1 cellular context compared by ENCODE assay signal in the genomic region with DNA sequence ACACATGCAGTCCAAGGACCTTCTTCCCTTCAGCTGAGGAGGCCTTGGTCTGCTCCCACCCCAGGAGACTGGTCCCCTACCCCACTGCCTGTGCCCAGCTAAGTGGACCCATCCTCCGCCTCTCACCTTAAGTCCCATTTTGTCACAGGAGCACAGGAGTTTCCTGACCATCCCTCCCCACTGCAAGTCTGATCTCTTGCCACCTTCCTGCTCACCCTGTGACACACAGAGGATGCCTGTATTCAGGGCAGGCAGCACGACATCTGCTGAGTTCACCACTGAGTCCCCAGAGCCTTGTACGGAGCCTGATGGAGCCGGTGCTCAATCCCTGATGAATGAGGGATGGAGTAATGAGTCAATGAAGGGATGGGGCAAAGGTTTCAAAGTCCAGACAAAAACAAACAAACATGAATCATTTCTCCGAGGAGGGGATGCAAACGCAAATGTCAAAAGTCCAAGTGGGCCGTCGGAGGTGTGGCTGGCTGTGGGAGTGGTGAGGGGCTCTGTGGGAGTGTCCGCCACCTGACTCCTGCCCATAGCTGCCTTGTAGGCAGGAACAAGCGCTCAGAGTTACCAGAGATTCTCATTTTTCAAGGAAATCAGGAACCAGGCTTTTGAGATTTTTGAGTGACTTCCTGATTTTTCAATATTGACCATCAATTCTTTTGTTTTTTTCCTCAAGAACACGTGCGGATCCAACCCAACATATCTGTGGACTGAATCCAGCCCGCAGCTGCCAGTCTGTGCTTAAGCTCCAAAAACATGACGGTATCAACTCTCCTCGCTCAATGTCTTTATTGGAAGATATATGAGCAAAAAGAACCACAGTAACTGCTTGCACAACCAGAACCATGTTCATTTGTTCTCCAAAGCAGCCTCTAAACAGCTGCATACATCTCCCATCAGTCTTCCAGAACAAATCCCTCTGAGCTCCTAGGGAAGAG.
TF ChIP-seq lines count a peak whose summit lies in the region.

No MANE protein-coding gene starts in this region.

TF ChIP-seq in HepG2, 621 proteins besides CTCF, POLR2A, EP300 and RAD21 (continued from another document and continues in another):
- TF ChIP-seq, protein P1, sequence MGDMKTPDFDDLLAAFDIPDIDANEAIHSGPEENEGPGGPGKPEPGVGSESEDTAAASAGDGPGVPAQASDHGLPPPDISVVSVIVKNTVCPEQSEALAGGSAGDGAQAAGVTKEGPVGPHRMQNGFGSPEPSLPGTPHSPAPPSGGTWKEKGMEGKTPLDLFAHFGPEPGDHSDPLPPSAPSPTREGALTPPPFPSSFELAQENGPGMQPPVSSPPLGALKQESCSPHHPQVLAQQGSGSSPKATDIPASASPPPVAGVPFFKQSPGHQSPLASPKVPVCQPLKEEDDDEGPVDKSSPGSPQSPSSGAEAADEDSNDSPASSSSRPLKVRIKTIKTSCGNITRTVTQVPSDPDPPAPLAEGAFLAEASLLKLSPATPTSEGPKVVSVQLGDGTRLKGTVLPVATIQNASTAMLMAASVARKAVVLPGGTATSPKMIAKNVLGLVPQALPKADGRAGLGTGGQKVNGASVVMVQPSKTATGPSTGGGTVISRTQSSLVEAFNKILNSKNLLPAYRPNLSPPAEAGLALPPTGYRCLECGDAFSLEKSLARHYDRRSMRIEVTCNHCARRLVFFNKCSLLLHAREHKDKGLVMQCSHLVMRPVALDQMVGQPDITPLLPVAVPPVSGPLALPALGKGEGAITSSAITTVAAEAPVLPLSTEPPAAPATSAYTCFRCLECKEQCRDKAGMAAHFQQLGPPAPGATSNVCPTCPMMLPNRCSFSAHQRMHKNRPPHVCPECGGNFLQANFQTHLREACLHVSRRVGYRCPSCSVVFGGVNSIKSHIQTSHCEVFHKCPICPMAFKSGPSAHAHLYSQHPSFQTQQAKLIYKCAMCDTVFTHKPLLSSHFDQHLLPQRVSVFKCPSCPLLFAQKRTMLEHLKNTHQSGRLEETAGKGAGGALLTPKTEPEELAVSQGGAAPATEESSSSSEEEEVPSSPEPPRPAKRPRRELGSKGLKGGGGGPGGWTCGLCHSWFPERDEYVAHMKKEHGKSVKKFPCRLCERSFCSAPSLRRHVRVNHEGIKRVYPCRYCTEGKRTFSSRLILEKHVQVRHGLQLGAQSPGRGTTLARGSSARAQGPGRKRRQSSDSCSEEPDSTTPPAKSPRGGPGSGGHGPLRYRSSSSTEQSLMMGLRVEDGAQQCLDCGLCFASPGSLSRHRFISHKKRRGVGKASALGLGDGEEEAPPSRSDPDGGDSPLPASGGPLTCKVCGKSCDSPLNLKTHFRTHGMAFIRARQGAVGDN (CRISPR knock-in tag; IDR thresholded peaks at IDR 0.05) = peak; percentile 81
- TF ChIP-seq, protein P2, sequence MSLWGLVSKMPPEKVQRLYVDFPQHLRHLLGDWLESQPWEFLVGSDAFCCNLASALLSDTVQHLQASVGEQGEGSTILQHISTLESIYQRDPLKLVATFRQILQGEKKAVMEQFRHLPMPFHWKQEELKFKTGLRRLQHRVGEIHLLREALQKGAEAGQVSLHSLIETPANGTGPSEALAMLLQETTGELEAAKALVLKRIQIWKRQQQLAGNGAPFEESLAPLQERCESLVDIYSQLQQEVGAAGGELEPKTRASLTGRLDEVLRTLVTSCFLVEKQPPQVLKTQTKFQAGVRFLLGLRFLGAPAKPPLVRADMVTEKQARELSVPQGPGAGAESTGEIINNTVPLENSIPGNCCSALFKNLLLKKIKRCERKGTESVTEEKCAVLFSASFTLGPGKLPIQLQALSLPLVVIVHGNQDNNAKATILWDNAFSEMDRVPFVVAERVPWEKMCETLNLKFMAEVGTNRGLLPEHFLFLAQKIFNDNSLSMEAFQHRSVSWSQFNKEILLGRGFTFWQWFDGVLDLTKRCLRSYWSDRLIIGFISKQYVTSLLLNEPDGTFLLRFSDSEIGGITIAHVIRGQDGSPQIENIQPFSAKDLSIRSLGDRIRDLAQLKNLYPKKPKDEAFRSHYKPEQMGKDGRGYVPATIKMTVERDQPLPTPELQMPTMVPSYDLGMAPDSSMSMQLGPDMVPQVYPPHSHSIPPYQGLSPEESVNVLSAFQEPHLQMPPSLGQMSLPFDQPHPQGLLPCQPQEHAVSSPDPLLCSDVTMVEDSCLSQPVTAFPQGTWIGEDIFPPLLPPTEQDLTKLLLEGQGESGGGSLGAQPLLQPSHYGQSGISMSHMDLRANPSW (CRISPR knock-in tag; IDR thresholded peaks at IDR 0.05; ENCODE audit: borderline replicate concordance) = no peak
- TF ChIP-seq KDM3A (CRISPR knock-in tag; IDR thresholded peaks at IDR 0.05; ENCODE audit: low read depth) (peak; percentile 57; the same call in 1 of the 2 replicates), THYN1 (CRISPR knock-in tag; IDR thresholded peaks at IDR 0.05; ENCODE audit: borderline replicate concordance, low read depth) (no peak), ZNF577 (CRISPR knock-in tag; IDR thresholded peaks at IDR 0.05; ENCODE audit: borderline replicate concordance, low read depth) (no peak), CENPX (CRISPR knock-in tag; IDR thresholded peaks at IDR 0.05) (no peak), MAF1 (CRISPR knock-in tag; IDR thresholded peaks at IDR 0.05; ENCODE audit: borderline replicate concordance) (no peak), KAT2B (IDR thresholded peaks at IDR 0.05; ENCODE audit: borderline replicate concordance, low read depth, low read length) (no peak), ZMYM4 (CRISPR knock-in tag; IDR thresholded peaks at IDR 0.05) (peak; percentile 90), TCF12 (IDR thresholded peaks at IDR 0.05) (no peak), TCF12 (CRISPR knock-in tag; IDR thresholded peaks at IDR 0.05) (no peak), SP5 (CRISPR knock-in tag; IDR thresholded peaks at IDR 0.05; ENCODE audit: borderline replicate concordance, low read depth) (peak; percentile 86), ZNF256 (CRISPR knock-in tag; conservative IDR thresholded peaks at IDR 0.05) (no peak), TRIM24 (CRISPR knock-in tag; IDR thresholded peaks at IDR 0.05) (no peak), ZNF34 (CRISPR knock-in tag; IDR thresholded peaks at IDR 0.05; ENCODE audit: borderline replicate concordance) (no peak), ZNF382 (CRISPR knock-in tag; IDR thresholded peaks at IDR 0.05; ENCODE audit: borderline replicate concordance) (no peak), NFIB (CRISPR knock-in tag; IDR thresholded peaks at IDR 0.05; ENCODE audit: borderline replicate concordance) (no peak), ZFP90 (CRISPR knock-in tag; IDR thresholded peaks at IDR 0.05; ENCODE audit: borderline replicate concordance) (no peak; the same call in 1 of the 2 replicates), MBNL3 (CRISPR knock-in tag; conservative IDR thresholded peaks at IDR 0.05) (no peak), GATAD2A (CRISPR knock-in tag; IDR thresholded peaks at IDR 0.05) (peak; percentile 93), ZNF138 (CRISPR knock-in tag; IDR thresholded peaks at IDR 0.05; ENCODE audit: low read depth) (no peak), EHMT2 (IDR thresholded peaks at IDR 0.05; ENCODE audit: borderline replicate concordance, low read depth, low read length) (no peak; the same call in 1 of the 2 replicates), FOXC1 (CRISPR knock-in tag; IDR thresholded peaks at IDR 0.05; ENCODE audit: borderline replicate concordance) (no peak; the same call in 1 of the 2 replicates), ZNF777 (CRISPR knock-in tag; IDR thresholded peaks at IDR 0.05) (no peak), HDAC1 (CRISPR knock-in tag; IDR thresholded peaks at IDR 0.05) (peak; percentile 98), NONO (IDR thresholded peaks at IDR 0.05) (no peak), NONO (CRISPR knock-in tag; conservative IDR thresholded peaks at IDR 0.05) (peak; percentile 87), SRY (CRISPR knock-in tag; IDR thresholded peaks at IDR 0.05) (no peak; the same call in 1 of the 2 replicates)
- TF ChIP-seq, protein P3, sequence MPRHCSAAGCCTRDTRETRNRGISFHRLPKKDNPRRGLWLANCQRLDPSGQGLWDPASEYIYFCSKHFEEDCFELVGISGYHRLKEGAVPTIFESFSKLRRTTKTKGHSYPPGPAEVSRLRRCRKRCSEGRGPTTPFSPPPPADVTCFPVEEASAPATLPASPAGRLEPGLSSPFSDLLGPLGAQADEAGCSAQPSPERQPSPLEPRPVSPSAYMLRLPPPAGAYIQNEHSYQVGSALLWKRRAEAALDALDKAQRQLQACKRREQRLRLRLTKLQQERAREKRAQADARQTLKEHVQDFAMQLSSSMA (CRISPR knock-in tag; IDR thresholded peaks at IDR 0.05) = no peak
- TF ChIP-seq, protein P4, sequence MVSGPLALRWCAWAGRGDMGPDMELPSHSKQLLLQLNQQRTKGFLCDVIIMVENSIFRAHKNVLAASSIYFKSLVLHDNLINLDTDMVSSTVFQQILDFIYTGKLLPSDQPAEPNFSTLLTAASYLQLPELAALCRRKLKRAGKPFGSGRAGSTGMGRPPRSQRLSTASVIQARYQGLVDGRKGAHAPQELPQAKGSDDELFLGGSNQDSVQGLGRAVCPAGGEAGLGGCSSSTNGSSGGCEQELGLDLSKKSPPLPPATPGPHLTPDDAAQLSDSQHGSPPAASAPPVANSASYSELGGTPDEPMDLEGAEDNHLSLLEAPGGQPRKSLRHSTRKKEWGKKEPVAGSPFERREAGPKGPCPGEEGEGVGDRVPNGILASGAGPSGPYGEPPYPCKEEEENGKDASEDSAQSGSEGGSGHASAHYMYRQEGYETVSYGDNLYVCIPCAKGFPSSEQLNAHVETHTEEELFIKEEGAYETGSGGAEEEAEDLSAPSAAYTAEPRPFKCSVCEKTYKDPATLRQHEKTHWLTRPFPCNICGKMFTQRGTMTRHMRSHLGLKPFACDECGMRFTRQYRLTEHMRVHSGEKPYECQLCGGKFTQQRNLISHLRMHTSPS (CRISPR knock-in tag; IDR thresholded peaks at IDR 0.05; ENCODE audit: low read depth) = peak; percentile 56; the same call in 1 of the 2 replicates
- TF ChIP-seq, protein P5, sequence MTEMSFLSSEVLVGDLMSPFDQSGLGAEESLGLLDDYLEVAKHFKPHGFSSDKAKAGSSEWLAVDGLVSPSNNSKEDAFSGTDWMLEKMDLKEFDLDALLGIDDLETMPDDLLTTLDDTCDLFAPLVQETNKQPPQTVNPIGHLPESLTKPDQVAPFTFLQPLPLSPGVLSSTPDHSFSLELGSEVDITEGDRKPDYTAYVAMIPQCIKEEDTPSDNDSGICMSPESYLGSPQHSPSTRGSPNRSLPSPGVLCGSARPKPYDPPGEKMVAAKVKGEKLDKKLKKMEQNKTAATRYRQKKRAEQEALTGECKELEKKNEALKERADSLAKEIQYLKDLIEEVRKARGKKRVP (CRISPR knock-in tag; IDR thresholded peaks at IDR 0.05) = peak in 1 of 2 experiments; percentile 70; a peak in 2 of 4 replicates
- TF ChIP-seq, protein P6, sequence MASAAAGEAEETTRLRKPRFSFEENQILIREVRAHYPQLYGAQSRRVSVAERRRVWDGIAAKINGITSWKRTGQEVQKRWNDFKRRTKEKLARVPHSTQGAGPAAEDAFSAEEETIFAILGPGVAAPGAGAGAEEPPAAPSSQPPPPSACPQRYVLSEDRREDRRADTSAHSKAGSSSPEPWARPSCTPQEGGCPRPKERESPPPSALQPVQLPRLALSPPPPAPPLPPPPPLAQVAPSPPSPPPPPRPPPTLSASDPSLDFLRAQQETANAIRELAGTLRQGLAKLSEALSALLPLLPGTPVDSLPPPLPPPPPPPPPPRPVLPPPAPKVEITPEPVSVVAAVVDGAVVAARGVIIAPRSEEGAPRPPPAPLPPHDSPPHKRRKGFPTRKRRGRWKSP (CRISPR knock-in tag; IDR thresholded peaks at IDR 0.05) = no peak
- TF ChIP-seq, protein P7, sequence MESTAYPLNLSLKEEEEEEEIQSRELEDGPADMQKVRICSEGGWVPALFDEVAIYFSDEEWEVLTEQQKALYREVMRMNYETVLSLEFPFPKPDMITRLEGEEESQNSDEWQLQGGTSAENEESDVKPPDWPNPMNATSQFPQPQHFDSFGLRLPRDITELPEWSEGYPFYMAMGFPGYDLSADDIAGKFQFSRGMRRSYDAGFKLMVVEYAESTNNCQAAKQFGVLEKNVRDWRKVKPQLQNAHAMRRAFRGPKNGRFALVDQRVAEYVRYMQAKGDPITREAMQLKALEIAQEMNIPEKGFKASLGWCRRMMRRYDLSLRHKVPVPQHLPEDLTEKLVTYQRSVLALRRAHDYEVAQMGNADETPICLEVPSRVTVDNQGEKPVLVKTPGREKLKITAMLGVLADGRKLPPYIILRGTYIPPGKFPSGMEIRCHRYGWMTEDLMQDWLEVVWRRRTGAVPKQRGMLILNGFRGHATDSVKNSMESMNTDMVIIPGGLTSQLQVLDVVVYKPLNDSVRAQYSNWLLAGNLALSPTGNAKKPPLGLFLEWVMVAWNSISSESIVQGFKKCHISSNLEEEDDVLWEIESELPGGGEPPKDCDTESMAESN (CRISPR knock-in tag; conservative IDR thresholded peaks at IDR 0.05) = peak; percentile 61; the same call in 1 of the 2 replicates
- TF ChIP-seq, protein P8, sequence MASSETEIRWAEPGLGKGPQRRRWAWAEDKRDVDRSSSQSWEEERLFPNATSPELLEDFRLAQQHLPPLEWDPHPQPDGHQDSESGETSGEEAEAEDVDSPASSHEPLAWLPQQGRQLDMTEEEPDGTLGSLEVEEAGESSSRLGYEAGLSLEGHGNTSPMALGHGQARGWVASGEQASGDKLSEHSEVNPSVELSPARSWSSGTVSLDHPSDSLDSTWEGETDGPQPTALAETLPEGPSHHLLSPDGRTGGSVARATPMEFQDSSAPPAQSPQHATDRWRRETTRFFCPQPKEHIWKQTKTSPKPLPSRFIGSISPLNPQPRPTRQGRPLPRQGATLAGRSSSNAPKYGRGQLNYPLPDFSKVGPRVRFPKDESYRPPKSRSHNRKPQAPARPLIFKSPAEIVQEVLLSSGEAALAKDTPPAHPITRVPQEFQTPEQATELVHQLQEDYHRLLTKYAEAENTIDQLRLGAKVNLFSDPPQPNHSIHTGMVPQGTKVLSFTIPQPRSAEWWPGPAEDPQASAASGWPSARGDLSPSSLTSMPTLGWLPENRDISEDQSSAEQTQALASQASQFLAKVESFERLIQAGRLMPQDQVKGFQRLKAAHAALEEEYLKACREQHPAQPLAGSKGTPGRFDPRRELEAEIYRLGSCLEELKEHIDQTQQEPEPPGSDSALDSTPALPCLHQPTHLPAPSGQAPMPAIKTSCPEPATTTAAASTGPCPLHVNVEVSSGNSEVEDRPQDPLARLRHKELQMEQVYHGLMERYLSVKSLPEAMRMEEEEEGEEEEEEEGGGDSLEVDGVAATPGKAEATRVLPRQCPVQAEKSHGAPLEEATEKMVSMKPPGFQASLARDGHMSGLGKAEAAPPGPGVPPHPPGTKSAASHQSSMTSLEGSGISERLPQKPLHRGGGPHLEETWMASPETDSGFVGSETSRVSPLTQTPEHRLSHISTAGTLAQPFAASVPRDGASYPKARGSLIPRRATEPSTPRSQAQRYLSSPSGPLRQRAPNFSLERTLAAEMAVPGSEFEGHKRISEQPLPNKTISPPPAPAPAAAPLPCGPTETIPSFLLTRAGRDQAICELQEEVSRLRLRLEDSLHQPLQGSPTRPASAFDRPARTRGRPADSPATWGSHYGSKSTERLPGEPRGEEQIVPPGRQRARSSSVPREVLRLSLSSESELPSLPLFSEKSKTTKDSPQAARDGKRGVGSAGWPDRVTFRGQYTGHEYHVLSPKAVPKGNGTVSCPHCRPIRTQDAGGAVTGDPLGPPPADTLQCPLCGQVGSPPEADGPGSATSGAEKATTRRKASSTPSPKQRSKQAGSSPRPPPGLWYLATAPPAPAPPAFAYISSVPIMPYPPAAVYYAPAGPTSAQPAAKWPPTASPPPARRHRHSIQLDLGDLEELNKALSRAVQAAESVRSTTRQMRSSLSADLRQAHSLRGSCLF (CRISPR knock-in tag; IDR thresholded peaks at IDR 0.05; ENCODE audit: borderline replicate concordance) = no peak
- TF ChIP-seq, protein P9, sequence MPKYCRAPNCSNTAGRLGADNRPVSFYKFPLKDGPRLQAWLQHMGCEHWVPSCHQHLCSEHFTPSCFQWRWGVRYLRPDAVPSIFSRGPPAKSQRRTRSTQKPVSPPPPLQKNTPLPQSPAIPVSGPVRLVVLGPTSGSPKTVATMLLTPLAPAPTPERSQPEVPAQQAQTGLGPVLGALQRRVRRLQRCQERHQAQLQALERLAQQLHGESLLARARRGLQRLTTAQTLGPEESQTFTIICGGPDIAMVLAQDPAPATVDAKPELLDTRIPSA (CRISPR knock-in tag; IDR thresholded peaks at IDR 0.05; ENCODE audit: borderline replicate concordance) = no peak
